In the genomic region with DNA sequence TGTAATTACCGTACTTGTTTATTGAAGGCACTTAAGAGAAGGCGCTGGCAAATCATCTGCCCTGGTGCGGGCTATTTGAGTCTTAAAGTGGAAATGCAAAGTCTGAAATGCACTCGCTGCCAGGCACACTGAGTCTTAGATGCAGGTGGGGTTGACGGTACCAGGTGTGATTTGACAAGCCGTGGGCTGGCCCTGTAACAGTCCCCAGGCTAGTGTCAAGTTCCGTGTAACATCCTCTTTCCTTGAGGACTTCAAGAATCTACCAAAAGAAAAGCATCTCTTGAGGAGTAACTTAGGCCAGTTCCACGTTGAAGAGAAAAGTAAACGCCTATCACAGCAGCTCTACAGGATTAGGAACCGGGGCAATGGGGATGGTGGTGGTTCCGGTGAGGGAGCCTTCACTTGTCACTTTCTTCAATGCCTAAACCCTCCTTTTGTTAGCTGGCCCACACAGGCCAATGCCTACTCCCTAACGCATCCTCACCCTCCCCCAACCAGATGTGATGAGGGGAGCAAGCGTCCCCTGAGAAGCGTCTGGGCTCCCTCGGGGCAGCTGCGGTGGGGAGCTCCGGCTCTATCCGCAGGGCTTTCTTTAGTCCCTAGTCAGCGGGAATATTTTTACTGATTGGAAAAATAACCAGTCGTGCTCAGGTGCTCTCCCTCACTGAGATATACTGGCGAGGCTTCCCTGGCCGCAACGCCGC, we compare ENCODE assay signal across 7 cellular contexts. TPM values are rescaled to one million over a fixed set of nuclear protein-coding genes. Genes with fewer than 3 reads are reported as not detected.
DNase-seq lines count a peak whose midpoint lies in the region; ATAC-seq and TF ChIP-seq lines count a peak whose summit lies in the region.

No MANE protein-coding gene starts in this region.

- peak overlapping the region; percentile 88 for H3K4me3 ChIP-seq in GM12864 (ENCODE audit: low read depth, low read length)
- H3K4me3 ChIP-seq in heart right ventricle = peak overlapping the region; percentile 75 to 97 (median 88)
- peak overlapping the region; percentile 81 to 97 (median 95) for H3K4me3 ChIP-seq in sigmoid colon

- TF ChIP-seq POLR2A in sigmoid colon (IDR thresholded peaks at IDR 0.05) = no peak

- H3K36me3 Mint-ChIP-seq in activated CD8-positive, alpha-beta T cell treated with anti-CD3 and anti-CD28 coated beads for 36 hours (ENCODE audit: low read depth) = peaks cover 14% of the 10 kb centered on the region

- no peak for DNase-seq in GM12864 (ENCODE audit: low read depth)
- peak; percentile 25 for DNase-seq in activated CD8-positive, alpha-beta T cell treated with anti-CD3 and anti-CD28 coated beads for 36 hours
- DNase-seq in heart right ventricle = no peak
- DNase-seq in sigmoid colon = no peak
- DNase-seq in NCI-H510A (lab: John Stamatoyannopoulos, UW) = no peak

- intact Hi-C loops in activated CD8-positive, alpha-beta T cell treated with anti-CD3 and anti-CD28 coated beads for 36 hours (cut with micrococcal nuclease) = loop anchor here (10.0 kb wide), 2 partner anchors 255 to 485 kb away; a partner anchor contains a TSS
- intact Hi-C loops in heart right ventricle (cut with DNase I) (loop anchor here in 3 of 10 donors (5.0 to 10.0 kb wide), 3 partner anchors 143 to 255 kb away; a partner anchor contains a TSS), sigmoid colon (cut with DNase I) (loop anchor here (5.0 kb wide), 4 partner anchors 47 to 253 kb away; a partner anchor contains a TSS)

- H3K27ac Mint-ChIP-seq in activated CD8-positive, alpha-beta T cell treated with anti-CD3 and anti-CD28 coated beads for 36 hours = peak overlapping the region; percentile 100

- no peak for TF ChIP-seq EP300 in sigmoid colon (IDR thresholded peaks at IDR 0.05)

- ATAC-seq in GM19468 (IDR thresholded peaks at IDR 0.05; ENCODE audit: extremely low read depth, unreplicated experiment) (peak; percentile 16), HG03520 (IDR thresholded peaks at IDR 0.05; ENCODE audit: unreplicated experiment) (peak; percentile 18), heart right ventricle (peak; percentile 0 to 43 (median 6))
- peak; percentile 14 for ATAC-seq in activated CD8-positive, alpha-beta T cell treated with anti-CD3 and anti-CD28 coated beads for 36 hours

- H3K4me1 Mint-ChIP-seq in activated CD8-positive, alpha-beta T cell treated with anti-CD3 and anti-CD28 coated beads for 36 hours (ENCODE audit: low read depth) = peaks cover 34% of the 10 kb centered on the region

- 12% methylated on average over 24 of the region's 24 CpGs for WGBS in heart right ventricle, 2 donors
- 2 to 7% methylated on average over 24 of the region's 24 CpGs for WGBS in sigmoid colon, 2 donors

- peaks cover 2 to 40% (median 26%) of the 10 kb centered on the region in 9 donors for H3K4me1 ChIP-seq in heart right ventricle
- H3K4me1 ChIP-seq in sigmoid colon = peaks cover 0 to 42% (median 17%) of the 10 kb centered on the region in 4 donors

- H3K4me3 Mint-ChIP-seq in activated CD8-positive, alpha-beta T cell treated with anti-CD3 and anti-CD28 coated beads for 36 hours = peak overlapping the region; percentile 86

- no peaks in the 10 kb centered on the region for H3K9me3 ChIP-seq in heart right ventricle
- no peaks in the 10 kb centered on the region for H3K9me3 ChIP-seq in sigmoid colon

- H3K36me3 ChIP-seq in heart right ventricle (no peaks in the 10 kb centered on the region), sigmoid colon (no peaks in the 10 kb centered on the region)

- CTCF ChIA-PET in activated CD8-positive, alpha-beta T cell treated with anti-CD3 and anti-CD28 coated beads for 36 hours (lab: Charles Lee) = interaction anchor here (0.8 to 8.0 kb wide), 4 partner anchors 13 to 142 kb away, joined by 3 to 51 read pairs (median 4); no protein-coding TSS in a partner anchor

- no peaks in the 10 kb centered on the region for H3K9me3 Mint-ChIP-seq in activated CD8-positive, alpha-beta T cell treated with anti-CD3 and anti-CD28 coated beads for 36 hours

- TF ChIP-seq CTCF in GM12864 (IDR thresholded peaks at IDR 0.05; ENCODE audit: low read depth, low read length, missing control alignments) (no peak), heart right ventricle (IDR thresholded peaks at IDR 0.05) (peak in 2 of 9 donors; percentile 5 to 15), sigmoid colon (IDR thresholded peaks at IDR 0.05) (no peak)
- TF ChIP-seq CTCF in activated CD8-positive, alpha-beta T cell treated with anti-CD3 and anti-CD28 coated beads for 36 hours (IDR thresholded peaks at IDR 0.05) = no peak

- H3K27ac ChIP-seq in heart right ventricle (peak overlapping the region; percentile 93 to 100 (median 98)), sigmoid colon (peak overlapping the region; percentile 93 to 100 (median 98))

- POLR2A ChIA-PET in activated CD8-positive, alpha-beta T cell treated with anti-CD3 and anti-CD28 coated beads for 36 hours (lab: Charles Lee) = interaction anchor here (0.6 to 5.0 kb wide), 7 partner anchors 13 to 258 kb away, joined by 3 to 58 read pairs (median 4); a partner anchor contains a TSS

- H3K27me3 ChIP-seq in heart right ventricle = no peaks in the 10 kb centered on the region
- no peaks in the 10 kb centered on the region for H3K27me3 ChIP-seq in sigmoid colon

- H3K27me3 Mint-ChIP-seq in activated CD8-positive, alpha-beta T cell treated with anti-CD3 and anti-CD28 coated beads for 36 hours = no peaks in the 10 kb centered on the region

RNA-seq across cellular contexts. Expression of a gene that starts 1.5 kb away (rescaled TPM):
- total RNA-seq in activated CD8-positive, alpha-beta T cell treated with anti-CD3 and anti-CD28 coated beads for 36 hours = 10 to 100 TPM; 81.4 to 83.7 TPM
- total RNA-seq in heart right ventricle (100 to 1,000 TPM; 250 to 457 (median 371) TPM), sigmoid colon (100 to 1,000 TPM; 132 to 196 (median 149) TPM)
- polyA plus RNA-seq in heart right ventricle (100 to 1,000 TPM; 139 to 632 TPM), sigmoid colon (100 to 1,000 TPM; 195 to 809 (median 459) TPM)
